Comparison of ENCODE assay signal across 1 cellular context in genomic region chr14:64714432-64715025, GRCh38.
TF ChIP-seq lines count a peak whose summit lies in the region.

No MANE protein-coding gene starts in this region.

TF ChIP-seq in HepG2, 621 proteins besides CTCF, POLR2A, EP300 and RAD21:
- TF ChIP-seq, protein P1, sequence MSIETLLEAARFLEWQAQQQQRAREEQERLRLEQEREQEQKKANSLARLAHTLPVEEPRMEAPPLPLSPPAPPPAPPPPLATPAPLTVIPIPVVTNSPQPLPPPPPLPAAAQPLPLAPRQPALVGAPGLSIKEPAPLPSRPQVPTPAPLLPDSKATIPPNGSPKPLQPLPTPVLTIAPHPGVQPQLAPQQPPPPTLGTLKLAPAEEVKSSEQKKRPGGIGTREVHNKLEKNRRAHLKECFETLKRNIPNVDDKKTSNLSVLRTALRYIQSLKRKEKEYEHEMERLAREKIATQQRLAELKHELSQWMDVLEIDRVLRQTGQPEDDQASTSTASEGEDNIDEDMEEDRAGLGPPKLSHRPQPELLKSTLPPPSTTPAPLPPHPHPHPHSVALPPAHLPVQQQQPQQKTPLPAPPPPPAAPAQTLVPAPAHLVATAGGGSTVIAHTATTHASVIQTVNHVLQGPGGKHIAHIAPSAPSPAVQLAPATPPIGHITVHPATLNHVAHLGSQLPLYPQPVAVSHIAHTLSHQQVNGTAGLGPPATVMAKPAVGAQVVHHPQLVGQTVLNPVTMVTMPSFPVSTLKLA (IDR thresholded peaks at IDR 0.05): peak; percentile 45; the same call in 1 of the 2 replicates
- TF ChIP-seq FOXJ3 (CRISPR knock-in tag; IDR thresholded peaks at IDR 0.05; ENCODE audit: borderline replicate concordance): no peak
